In the genomic region with DNA sequence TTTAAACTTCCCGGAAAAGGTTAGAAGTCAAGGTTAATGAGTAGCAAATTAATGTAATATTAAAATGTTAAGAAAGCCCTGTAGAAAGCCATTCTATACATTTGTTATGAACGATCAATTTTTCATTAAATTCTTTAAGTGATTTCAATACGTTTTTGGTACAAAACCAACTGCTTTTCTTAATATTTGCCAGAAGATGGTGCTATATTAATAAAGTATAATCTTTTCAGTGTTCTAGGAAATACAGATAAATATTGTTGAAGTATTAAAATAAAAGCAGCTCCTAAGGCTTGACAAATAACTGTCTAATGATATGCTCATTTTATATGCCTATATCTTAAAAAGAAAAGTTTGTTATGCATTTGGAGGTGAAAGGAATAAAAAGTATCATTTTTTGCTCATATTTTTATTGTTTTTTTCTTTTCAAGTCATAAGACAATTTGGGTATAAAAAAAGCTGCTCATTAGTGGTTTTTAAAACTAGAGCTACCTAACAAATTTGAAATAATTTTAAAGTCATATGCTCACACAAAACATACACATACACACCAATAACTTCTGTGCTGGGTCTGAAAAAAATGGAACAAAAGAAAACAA, we compare ENCODE assay signal across 10 cellular contexts.
A peak's percentile ranks its signal among the peaks of the same experiment; 100 is the strongest.
DNase-seq lines count a peak whose midpoint lies in the region; ATAC-seq and TF ChIP-seq lines count a peak whose summit lies in the region.
"Had no signal": no experiment of that assay in that cellular context is flagged by ENCODE, and none has a peak within 500 bp of the region (broad histone marks: within the 10 kb centered on the region; RNA-seq: fewer than 3 reads in every experiment).

No MANE protein-coding gene starts in this region.

- no peak overlapping the region for H3K27ac ChIP-seq in VCaP
- no peak overlapping the region for H3K27ac ChIP-seq in lower lobe of right lung
- H3K27ac ChIP-seq: HL-60, vagina had no signal

- H3K27me3 ChIP-seq in lower lobe of right lung (ENCODE audit: low read depth) = no peaks in the 10 kb centered on the region
- H3K27me3 ChIP-seq: vagina had no signal

- H3K36me3 ChIP-seq in lower lobe of right lung = no peaks in the 10 kb centered on the region
- H3K36me3 ChIP-seq: vagina had no signal

- no peaks in the 10 kb centered on the region for H3K9me3 ChIP-seq in lower lobe of right lung
- H3K9me3 ChIP-seq: vagina had no signal

- H3K4me3 ChIP-seq in lower lobe of right lung = no peak overlapping the region
- H3K4me3 ChIP-seq: vagina had no signal

- intact Hi-C loops in lower lobe of right lung (cut with DNase I) = no loop called here

- no peaks in the 10 kb centered on the region for H3K4me1 ChIP-seq in lower lobe of right lung
- H3K4me1 ChIP-seq: vagina had no signal

- DNase-seq in GF-D8 (lab: John Stamatoyannopoulos, UW) (peak; percentile 2), NCI-H1048 (lab: John Stamatoyannopoulos, UW) (peak; percentile 6), lower lobe of right lung (no peak)
- DNase-seq in activated CD8-positive, alpha-beta memory T cell treated with anti-CD3 and anti-CD28 coated beads, Interleukin-2, amount 50 U/mL, for 4 hours = no peak

- no peak for ATAC-seq in lower lobe of right lung
- no peak for ATAC-seq in GM21423 (IDR thresholded peaks at IDR 0.05; ENCODE audit: unreplicated experiment)
- ATAC-seq in GM19395 (IDR thresholded peaks at IDR 0.05; ENCODE audit: unreplicated experiment) = no peak
- no peak for ATAC-seq in GM18498 (IDR thresholded peaks at IDR 0.05; ENCODE audit: unreplicated experiment)

- peak; percentile 72 for TF ChIP-seq CTCF in VCaP (conservative IDR thresholded peaks at IDR 0.05)
- TF ChIP-seq CTCF in lower lobe of right lung (IDR thresholded peaks at IDR 0.05) = peak; percentile 25

Comparison
In these comparisons a context has a peak if more than half of its experiments do, and no peak if none do; other contexts are left out.
1. DNase-seq: peak in GF-D8 (single experiment) and NCI-H1048 (single experiment); none in lower lobe of right lung (single experiment) and activated CD8-positive, alpha-beta memory T cell treated with anti-CD3 and anti-CD28 coated beads, Interleukin-2, amount 50 U/mL, for 4 hours (single experiment).